In the genomic region with DNA sequence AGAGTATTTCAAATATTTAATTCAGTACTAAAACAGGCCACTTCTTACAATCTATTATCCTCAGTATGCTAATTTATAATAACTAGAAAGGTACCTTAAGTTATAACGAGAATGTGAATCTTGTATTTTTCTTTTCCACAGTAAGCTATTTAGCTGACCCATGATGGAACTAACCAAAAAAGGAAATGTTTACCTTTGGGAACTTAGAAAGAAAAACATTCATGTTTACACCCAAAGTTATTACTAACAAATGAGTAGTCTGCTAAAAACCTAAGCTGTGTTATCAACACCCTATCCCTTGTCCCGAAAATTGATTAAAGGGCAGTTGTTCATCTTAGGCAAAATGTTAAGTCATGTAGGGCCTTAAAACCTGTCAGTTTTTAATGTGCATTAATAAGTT, we compare ENCODE assay signal across 11 cellular contexts. TPM values are rescaled to one million over a fixed set of nuclear protein-coding genes. Genes with fewer than 3 reads are reported as not detected.
A peak's percentile ranks its signal among the peaks of the same experiment; 100 is the strongest.
DNase-seq lines count a peak whose midpoint lies in the region; ATAC-seq and TF ChIP-seq lines count a peak whose summit lies in the region.
"Had no signal": no experiment of that assay in that cellular context is flagged by ENCODE, and none has a peak within 500 bp of the region (broad histone marks: within the 10 kb centered on the region; RNA-seq: fewer than 3 reads in every experiment).

No MANE protein-coding gene starts in this region.

- ATAC-seq in heart left ventricle, result no peak
- ATAC-seq in Right ventricle myocardium inferior, result no peak
- ATAC-seq in central memory CD8-positive, alpha-beta T cell (replicated peaks; ENCODE audit: extremely low read depth, poor library complexity, severe bottlenecking), result no peak
- no peak for ATAC-seq in naive thymus-derived CD8-positive, alpha-beta T cell
- no peak for ATAC-seq in upper lobe of left lung (ENCODE audit: low FRiP score in 2 of 2)

- DNase-seq in heart left ventricle (no peak), Right ventricle myocardium inferior (ENCODE audit: missing footprints) (no peak), upper lobe of left lung (no peak), islet precursor cell (no peak), DMS 273 treated with DMSO at 0.1 percent for 48 hours (lab: John Stamatoyannopoulos, UW) (no peak)
- no peak for DNase-seq in central memory CD8-positive, alpha-beta T cell (ENCODE audit: low spot score in 2 of 2)
- no peak for DNase-seq in naive thymus-derived CD8-positive, alpha-beta T cell
- DNase-seq in stimulated activated CD4-positive, alpha-beta T cell treated with anti-CD3 and anti-CD28 coated beads, Interleukin-4, amount 100 ng/mL, for 4 hours, result no peak
- DNase-seq: EL; NCI-H748 treated with DMSO at 0.1 percent for 48 hours; stimulated activated CD4-positive, alpha-beta T cell treated with anti-CD3 and anti-CD28 coated beads, Interleukin-12 subunit alpha, Interleukin-12 subunit beta, amount 100 ng/mL, for 4 hours had no signal

- no peaks in the 10 kb centered on the region for H3K27me3 ChIP-seq in heart left ventricle
- no peaks in the 10 kb centered on the region for H3K27me3 ChIP-seq in upper lobe of left lung

- TF ChIP-seq CTCF in heart left ventricle (IDR thresholded peaks at IDR 0.05) (no peak), upper lobe of left lung (IDR thresholded peaks at IDR 0.05) (no peak)

- peaks cover 73% of the 10 kb centered on the region for H3K4me1 Mint-ChIP-seq in central memory CD8-positive, alpha-beta T cell
- peaks cover 23 to 95% (median 76%) of the 10 kb centered on the region in 4 donors for H3K4me1 Mint-ChIP-seq in naive thymus-derived CD8-positive, alpha-beta T cell

- no peak overlapping the region for H3K4me3 ChIP-seq in heart left ventricle
- no peak overlapping the region for H3K4me3 ChIP-seq in upper lobe of left lung

- POLR2A ChIA-PET in naive thymus-derived CD8-positive, alpha-beta T cell (lab: Charles Lee), result interaction anchor here (0.9 to 1.3 kb wide), 2 partner anchors 9 to 73 kb away, joined by 3 to 8 read pairs; no protein-coding TSS in a partner anchor

- WGBS in heart left ventricle, 4 donors, result 60 to 79% (median 66%) methylated on average over 2 of the region's 2 CpGs
- WGBS in upper lobe of left lung, 2 donors, result 69 to 72% methylated on average over 2 of the region's 2 CpGs

- peaks cover 68% of the 10 kb centered on the region for H3K36me3 Mint-ChIP-seq in central memory CD8-positive, alpha-beta T cell (ENCODE audit: insufficient read depth)
- peaks cover 16 to 82% (median 21%) of the 10 kb centered on the region in 3 donors for H3K36me3 Mint-ChIP-seq in naive thymus-derived CD8-positive, alpha-beta T cell

- H3K9me3 Mint-ChIP-seq in central memory CD8-positive, alpha-beta T cell, result no peaks in the 10 kb centered on the region
- H3K9me3 Mint-ChIP-seq in naive thymus-derived CD8-positive, alpha-beta T cell, result no peaks in the 10 kb centered on the region

- TF ChIP-seq POLR2A in heart left ventricle (IDR thresholded peaks at IDR 0.05) (no peak), upper lobe of left lung (IDR thresholded peaks at IDR 0.05) (no peak)

- H3K4me3 Mint-ChIP-seq in central memory CD8-positive, alpha-beta T cell, result peak overlapping the region; percentile 13
- H3K4me3 Mint-ChIP-seq in naive thymus-derived CD8-positive, alpha-beta T cell, result peak overlapping the region in 5 of 10 donors; percentile 1 to 31 (median 21)

- peak overlapping the region; percentile 72 for H3K27ac Mint-ChIP-seq in central memory CD8-positive, alpha-beta T cell (ENCODE audit: low read depth)
- peak overlapping the region in 6 of 10 donors; percentile 3 to 85 (median 42) for H3K27ac Mint-ChIP-seq in naive thymus-derived CD8-positive, alpha-beta T cell

- peaks cover 0 to 99% (median 44%) of the 10 kb centered on the region in 12 donors for H3K4me1 ChIP-seq in heart left ventricle
- peaks cover 51 to 83% (median 72%) of the 10 kb centered on the region in 4 donors for H3K4me1 ChIP-seq in upper lobe of left lung

- H3K27ac ChIP-seq in heart left ventricle (peak overlapping the region in 8 of 12 donors; percentile 8 to 92 (median 32)), upper lobe of left lung (peak overlapping the region; percentile 65 to 98 (median 76))

- intact Hi-C loops in heart left ventricle (cut with DNase I) (no loop called here), Right ventricle myocardium inferior (cut with DNase I) (no loop called here)

- no peaks in the 10 kb centered on the region for H3K27me3 Mint-ChIP-seq in central memory CD8-positive, alpha-beta T cell
- H3K27me3 Mint-ChIP-seq in naive thymus-derived CD8-positive, alpha-beta T cell, result no peaks in the 10 kb centered on the region

- H3K9me3 ChIP-seq in heart left ventricle (no peaks in the 10 kb centered on the region), upper lobe of left lung (no peaks in the 10 kb centered on the region)

- H3K36me3 ChIP-seq in heart left ventricle, result peaks cover 0 to 87% (median 57%) of the 10 kb centered on the region in 9 donors
- peaks cover 6 to 59% (median 19%) of the 10 kb centered on the region in 4 donors for H3K36me3 ChIP-seq in upper lobe of left lung

- TF ChIP-seq EP300 in upper lobe of left lung (IDR thresholded peaks at IDR 0.05), result no peak

RNA-seq across cellular contexts. Expression of gene GNA13, which starts 8.1 kb away (rescaled TPM):
- total RNA-seq in heart left ventricle, result 10 to 100 TPM; 19.0 to 39.2 (median 24.4) TPM
- 10 to 100 TPM in 1 of 2 donors, 1 to 10 TPM in 1; 7.3 to 21.6 TPM for polyA plus RNA-seq in heart left ventricle
- 22.1 TPM for total RNA-seq in Right ventricle myocardium inferior
- 10 to 100 TPM; 91.4 to 94.6 TPM for total RNA-seq in naive thymus-derived CD8-positive, alpha-beta T cell
- 10 to 100 TPM; 23.7 to 32.9 (median 27.6) TPM for polyA plus RNA-seq in naive thymus-derived CD8-positive, alpha-beta T cell
- total RNA-seq in upper lobe of left lung, result 10 to 100 TPM; 33.7 to 56.4 (median 46.2) TPM
